In genomic region chr1:67201891-67202290, GRCh38 we compare ENCODE assay signal across 2 cellular contexts.
TF ChIP-seq lines count a peak whose summit lies in the region.

No MANE protein-coding gene starts in this region.

TF ChIP-seq in IMR-90, 13 proteins besides CTCF, POLR2A, EP300 and RAD21:
- TF ChIP-seq BHLHE40 (IDR thresholded peaks at IDR 0.05; ENCODE audit: low read depth, low read length): no peak
- no peak for TF ChIP-seq MAZ (IDR thresholded peaks at IDR 0.05; ENCODE audit: borderline replicate concordance, low read depth, low read length)
- no peak for TF ChIP-seq ELK1 (IDR thresholded peaks at IDR 0.05; ENCODE audit: borderline replicate concordance, low read depth, low read length)
- TF ChIP-seq MXI1 (IDR thresholded peaks at IDR 0.05; ENCODE audit: borderline replicate concordance, low read depth, low read length): no peak
- no peak for TF ChIP-seq CHD1 (IDR thresholded peaks at IDR 0.05; ENCODE audit: low read depth, low read length)
- no peak for TF ChIP-seq SMC3 (IDR thresholded peaks at IDR 0.05; ENCODE audit: low read depth, low read length)
- peak; percentile 62 for TF ChIP-seq CEBPB (IDR thresholded peaks at IDR 0.05; ENCODE audit: low read depth, low read length)

TF ChIP-seq in K562, 482 proteins besides CTCF, POLR2A, EP300 and RAD21:
- TF ChIP-seq CEBPB (tag; IDR thresholded peaks at IDR 0.05): peak; percentile 34; the same call in 1 of the 2 replicates
- TF ChIP-seq PHF20 (IDR thresholded peaks at IDR 0.05; ENCODE audit: partially characterized antibody): no peak
- TF ChIP-seq CREM (IDR thresholded peaks at IDR 0.05; ENCODE audit: low read depth): no peak
- TF ChIP-seq ZNF511 (CRISPR knock-in tag; IDR thresholded peaks at IDR 0.05): no peak
- TF ChIP-seq ID3 (CRISPR knock-in tag; IDR thresholded peaks at IDR 0.05): no peak
- TF ChIP-seq ID3 (tag; IDR thresholded peaks at IDR 0.05): no peak
- no peak for TF ChIP-seq HSF4 (CRISPR knock-in tag; IDR thresholded peaks at IDR 0.05; ENCODE audit: borderline replicate concordance)
- TF ChIP-seq CAMTA2 (CRISPR knock-in tag; conservative IDR thresholded peaks at IDR 0.05): no peak
- no peak for TF ChIP-seq PHB2 (IDR thresholded peaks at IDR 0.05; ENCODE audit: low read depth)
